In genomic region chr7:6578114-6579084, GRCh38 we compare ENCODE assay signal across 9 cellular contexts. TPM values are rescaled to one million over a fixed set of nuclear protein-coding genes. Genes with fewer than 3 reads are reported as not detected.
A peak's percentile ranks its signal among the peaks of the same experiment; 100 is the strongest.
DNase-seq lines count a peak whose midpoint lies in the region; ATAC-seq and TF ChIP-seq lines count a peak whose summit lies in the region.
"Had no signal": no experiment of that assay in that cellular context is flagged by ENCODE, and none has a peak within 500 bp of the region (broad histone marks: within the 10 kb centered on the region; RNA-seq: fewer than 3 reads in every experiment).

No MANE protein-coding gene starts in this region.

- H2BK12ac ChIP-seq in mesenchymal stem cell (ENCODE audit: low read length in 2 of 2): no peak overlapping the region

- peak overlapping the region; percentile 55 for H4K91ac ChIP-seq in mesenchymal stem cell (ENCODE audit: low read length)

- intact Hi-C loops in heart right ventricle (cut with DNase I): loop anchor here in 1 of 10 donors (10.0 kb wide), 1 partner anchor 64 kb away; no protein-coding TSS in a partner anchor
- intact Hi-C loops in left ventricle myocardium superior (cut with micrococcal nuclease): no loop called here

- H3K14ac ChIP-seq in mesenchymal stem cell (ENCODE audit: low read length in 2 of 2): no peak overlapping the region

- H3K79me1 ChIP-seq in mesenchymal stem cell (replicated peaks; ENCODE audit: low read length, poor library complexity, severe bottlenecking): peaks cover 9% of the 10 kb centered on the region

- H3K9me3 ChIP-seq in heart right ventricle (no peaks in the 10 kb centered on the region), mesenchymal stem cell (ENCODE audit: control insufficient read depth, low read length) (no peaks in the 10 kb centered on the region)

- WGBS in heart right ventricle, 2 donors: 84 to 87% methylated on average over 18 of the region's 18 CpGs
- WGBS in mesenchymal stem cell: 89% methylated on average over 14 of the region's 18 CpGs

- H3K4me2 ChIP-seq in mesenchymal stem cell (ENCODE audit: low read length, poor library complexity, severe bottlenecking): no peak overlapping the region

- H2BK15ac ChIP-seq in mesenchymal stem cell (ENCODE audit: low read depth, poor library complexity, severe bottlenecking): no peak overlapping the region

- H3K4me1 ChIP-seq in heart right ventricle: peaks cover 0 to 15% (median 7%) of the 10 kb centered on the region in 9 donors
- H3K4me1 ChIP-seq in mesenchymal stem cell (ENCODE audit: control insufficient read depth, insufficient read depth, low read depth, low read length): peaks cover 12% of the 10 kb centered on the region

- no peaks in the 10 kb centered on the region for H3K27me3 ChIP-seq in heart right ventricle
- no peaks in the 10 kb centered on the region for H3K27me3 ChIP-seq in mesenchymal stem cell (ENCODE audit: control insufficient read depth in 1 of 2, insufficient read depth in 1 of 2, low read length in 2 of 2)

- no peak for TF ChIP-seq CTCF in heart right ventricle (IDR thresholded peaks at IDR 0.05)
- TF ChIP-seq CTCF in GM13976 (IDR thresholded peaks at IDR 0.05; ENCODE audit: borderline replicate concordance, control extremely low read depth, extremely low read depth, insufficient read depth, missing control alignments): no peak

- no peak overlapping the region for H3K23ac ChIP-seq in mesenchymal stem cell (ENCODE audit: low read length in 2 of 2)

- ATAC-seq in heart right ventricle: no peak
- no peak for ATAC-seq in left ventricle myocardium superior
- ATAC-seq in GM18498 (IDR thresholded peaks at IDR 0.05; ENCODE audit: unreplicated experiment): no peak

- H3K36me3 ChIP-seq in heart right ventricle: peaks cover 0 to 39% (median 16%) of the 10 kb centered on the region in 9 donors
- peaks cover 18 to 33% of the 10 kb centered on the region in 2 experiments for H3K36me3 ChIP-seq in mesenchymal stem cell (ENCODE audit: control insufficient read depth in 1 of 2, insufficient read depth in 2 of 2, low read depth in 1 of 2, low read length in 2 of 2)

- in situ Hi-C loops in GM13976 (cut with MboI; ENCODE audit: low sequenced_read_pairs, unreplicated experiment): no loop called here

- H3K27ac ChIP-seq in heart right ventricle (peak overlapping the region in 9 of 10 donors; percentile 92 to 97 (median 97)), mesenchymal stem cell (ENCODE audit: low read length, poor library complexity, severe bottlenecking) (no peak overlapping the region)

- H4K8ac ChIP-seq in mesenchymal stem cell (ENCODE audit: low read length): peak overlapping the region; percentile 72

- no peak overlapping the region for H2AFZ ChIP-seq in mesenchymal stem cell (ENCODE audit: low read depth, low read length)

- no peak overlapping the region for H3K4ac ChIP-seq in mesenchymal stem cell (ENCODE audit: low read depth in 1 of 2, low read length in 2 of 2)

- H3K9ac ChIP-seq in mesenchymal stem cell (ENCODE audit: low read length): peak overlapping the region; percentile 90

- no peak overlapping the region for H3K18ac ChIP-seq in mesenchymal stem cell (ENCODE audit: low read depth in 1 of 2, low read length in 2 of 2)

- no peak overlapping the region for H2BK120ac ChIP-seq in mesenchymal stem cell (ENCODE audit: low read depth, low read length)

- H3K4me3 ChIP-seq in heart right ventricle (peak overlapping the region in 8 of 10 donors; percentile 60 to 91 (median 77)), mesenchymal stem cell (ENCODE audit: insufficient read depth in 1 of 2, low read depth in 1 of 2, low read length in 2 of 2) (peak overlapping the region in 1 of 2 experiments; percentile 86)

- H2AK5ac ChIP-seq in mesenchymal stem cell (ENCODE audit: low read length, severe bottlenecking): no peak overlapping the region

- DNase-seq in heart right ventricle (no peak), left ventricle myocardium superior (no peak), amniotic epithelial cell (ENCODE audit: low read depth) (peak; percentile 94), mesenchymal stem cell (peak; percentile 12), GM13976 (ENCODE audit: low spot score) (no peak), NCI-H1105 (lab: John Stamatoyannopoulos, UW) (no peak), NCI-H128 (lab: John Stamatoyannopoulos, UW; ENCODE audit: unreplicated experiment) (no peak)

- H2BK5ac ChIP-seq in mesenchymal stem cell (ENCODE audit: low read depth, low read length, poor library complexity, severe bottlenecking): no peak overlapping the region

RNA-seq across cellular contexts. Expression of gene ZDHHC4, which starts 1.1 kb away (rescaled TPM):
- 10 to 100 TPM; 29.7 to 53.5 (median 43.3) TPM for total RNA-seq in heart right ventricle
- 10 to 100 TPM; 25.5 to 54.2 TPM for polyA plus RNA-seq in heart right ventricle
- 35.9 TPM for total RNA-seq in left ventricle myocardium superior
- 48.8 TPM for polyA plus RNA-seq in mesenchymal stem cell (2013, experiment 1 of 2)
- 54.1 TPM for polyA plus RNA-seq in mesenchymal stem cell (2013, experiment 2 of 2)

RNA-seq across cellular contexts. Expression of gene INTS15, which starts 11.4 kb away (rescaled TPM):
- total RNA-seq in heart right ventricle (10 to 100 TPM in 9 of 10 donors, 1 to 10 TPM in 1; 9.8 to 22.0 (median 13.5) TPM), left ventricle myocardium superior (16.9 TPM)
- polyA plus RNA-seq in heart right ventricle: 10 to 100 TPM; 10.2 to 12.7 TPM
- polyA plus RNA-seq in mesenchymal stem cell (2013, experiment 1 of 2): 15.4 TPM
- 15.4 TPM for polyA plus RNA-seq in mesenchymal stem cell (2013, experiment 2 of 2)

RNA-seq across cellular contexts. Expression of gene GRID2IP, which starts 27.1 kb away (rescaled TPM):
- under 1 TPM in 1 of 10 donors, not detected in 9; 0.11 TPM for total RNA-seq in heart right ventricle
- polyA plus RNA-seq in heart right ventricle: under 1 TPM; 0.01 to 0.15 TPM
- total RNA-seq in left ventricle myocardium superior: not detected
- polyA plus RNA-seq in mesenchymal stem cell (2013, experiment 1 of 2): not detected
- 0.01 TPM for polyA plus RNA-seq in mesenchymal stem cell (2013, experiment 2 of 2)
- total RNA-seq: dermis microvascular lymphatic vessel endothelial cell had no signal

RNA-seq across cellular contexts. Expression of gene ZNF853, which starts 37.0 kb away (rescaled TPM):
- total RNA-seq in heart right ventricle: 10 to 100 TPM in 8 of 10 donors, 1 to 10 TPM in 2; 8.8 to 16.3 (median 13.9) TPM
- 1 to 10 TPM; 1.2 to 3.5 TPM for polyA plus RNA-seq in heart right ventricle
- total RNA-seq in left ventricle myocardium superior: 11.1 TPM
- polyA plus RNA-seq in mesenchymal stem cell (2013, experiment 1 of 2): 1.0 TPM
- 1.00 TPM for polyA plus RNA-seq in mesenchymal stem cell (2013, experiment 2 of 2)

RNA-seq across cellular contexts. Expression of gene ZNF316, which starts 58.7 kb away (rescaled TPM):
- total RNA-seq in heart right ventricle (10 to 100 TPM in 8 of 10 donors, 1 to 10 TPM in 2; 9.8 to 20.1 (median 14.0) TPM), left ventricle myocardium superior (20.7 TPM)
- polyA plus RNA-seq in heart right ventricle: 10 to 100 TPM in 1 of 2 donors, 1 to 10 TPM in 1; 7.6 to 20.8 TPM
- 6.9 TPM for polyA plus RNA-seq in mesenchymal stem cell (2013, experiment 1 of 2)
- 6.4 TPM for polyA plus RNA-seq in mesenchymal stem cell (2013, experiment 2 of 2)

Comparison
In these comparisons a context has a peak if more than half of its experiments do, and no peak if none do; other contexts are left out.
1. DNase-seq: peak in amniotic epithelial cell (single experiment) and mesenchymal stem cell (single experiment); none in heart right ventricle (0 of 2), left ventricle myocardium superior (single experiment), GM13976 (single experiment), NCI-H1105 (single experiment) and NCI-H128 (single experiment).